10 cellular contexts compared by ENCODE assay signal in the genomic region with DNA sequence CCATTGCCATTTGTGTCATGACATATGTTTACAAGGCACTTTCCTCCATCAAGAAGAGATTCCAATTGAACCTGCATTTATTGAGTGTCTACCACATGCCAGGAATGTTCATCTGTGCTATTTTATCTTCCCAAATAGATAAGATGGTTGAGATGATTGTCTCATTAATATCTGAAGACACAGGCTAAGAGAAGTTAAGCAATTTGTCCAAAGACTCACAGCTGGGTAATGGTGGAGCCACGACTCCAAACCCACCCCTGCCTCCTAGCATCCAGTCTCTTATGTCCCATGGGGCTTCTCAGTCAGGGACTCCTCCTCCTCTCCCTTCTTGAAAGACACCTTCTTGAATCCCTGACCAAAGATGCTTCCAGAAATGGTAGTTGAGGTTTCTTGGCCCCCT.
"Had no signal": no experiment of that assay in that cellular context is flagged by ENCODE, and none has a peak within 500 bp of the region (broad histone marks: within the 10 kb centered on the region; RNA-seq: fewer than 3 reads in every experiment).

No MANE protein-coding gene starts in this region.

- H3K27ac ChIP-seq: GM23248, HL-60 had no signal

- H3K4me3 Mint-ChIP-seq: HFFc6 had no signal

- H3K36me3 ChIP-seq: HAP-1 had no signal

- DNase-seq: GM23248, GOT3, H7, HFFc6, IMR-90 had no signal

- H3K27ac Mint-ChIP-seq: HFFc6 had no signal

- H3K9me3 Mint-ChIP-seq: HFFc6 had no signal

- H3K9me3 ChIP-seq: HAP-1 had no signal

- H3K4me3 ChIP-seq: GM23248, HAP-1, K562 had no signal

- ATAC-seq: HCT116, HepG2, K562 had no signal

- H3K4me1 ChIP-seq: HAP-1 had no signal

- H2AFZ ChIP-seq: GM23248 had no signal
